16 cellular contexts compared by ENCODE assay signal in the genomic region with DNA sequence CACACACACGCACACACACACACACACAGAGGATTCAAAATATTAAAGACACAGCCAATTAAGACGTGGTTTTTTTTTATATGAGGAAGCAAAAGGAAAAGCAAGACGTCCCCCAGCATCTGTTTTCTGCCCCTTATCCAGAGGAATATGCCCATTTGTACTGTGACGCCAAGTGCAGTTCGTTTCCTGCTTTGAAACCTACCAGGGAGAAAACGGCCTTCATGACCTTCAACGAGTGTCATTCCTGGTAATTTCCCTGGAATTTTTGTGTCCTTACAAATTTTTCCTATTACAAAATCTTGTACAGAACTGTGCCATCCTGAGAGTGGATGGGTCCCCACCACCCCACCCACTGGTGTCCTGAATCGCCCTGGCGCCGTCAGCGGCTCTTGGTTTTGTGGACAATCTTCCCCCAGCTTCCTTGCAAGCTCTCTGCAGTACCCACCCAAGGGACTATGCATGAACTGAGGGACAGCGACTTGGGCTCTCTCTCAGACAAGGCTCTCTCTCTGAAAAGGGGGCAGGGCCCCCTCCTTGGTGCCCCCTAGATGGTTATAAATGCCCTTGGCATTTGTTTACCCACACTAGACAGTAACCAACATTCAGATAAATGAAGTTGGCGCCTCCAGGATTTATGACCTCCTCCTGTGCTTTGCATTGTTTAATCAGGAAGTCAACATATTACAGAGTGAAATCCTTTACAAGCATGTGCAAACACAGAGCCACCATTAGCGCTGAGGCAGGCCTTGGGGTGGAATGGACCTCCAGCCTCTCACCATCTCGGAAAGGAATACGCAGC.
DNase-seq lines count a peak whose midpoint lies in the region; ATAC-seq lines count a peak whose summit lies in the region.
"Had no signal": no experiment of that assay in that cellular context is flagged by ENCODE, and none has a peak within 500 bp of the region (broad histone marks: within the 10 kb centered on the region; RNA-seq: fewer than 3 reads in every experiment).

No MANE protein-coding gene starts in this region.

- peaks cover 8% of the 10 kb centered on the region for H3K9me3 Mint-ChIP-seq in T-helper 2 cell treated with Interferon-gamma antibody and Interleukin-4, amounts not matched to agents 5 μg/mL and 100 μg/mL, for 36 hours

- no peaks in the 10 kb centered on the region for H3K9me3 ChIP-seq in subcutaneous abdominal adipose tissue (ENCODE audit: control insufficient read depth in 5 of 5, low read length in 5 of 5)

- peaks cover 8% of the 10 kb centered on the region for H3K4me1 Mint-ChIP-seq in T-helper 2 cell treated with Interferon-gamma antibody and Interleukin-4, amounts not matched to agents 5 μg/mL and 100 μg/mL, for 36 hours (ENCODE audit: low read depth)

- no peaks in the 10 kb centered on the region for H3K36me3 Mint-ChIP-seq in T-helper 2 cell treated with Interferon-gamma antibody and Interleukin-4, amounts not matched to agents 5 μg/mL and 100 μg/mL, for 36 hours (ENCODE audit: low read depth)

- no peak overlapping the region for H3K4me3 Mint-ChIP-seq in T-helper 2 cell treated with Interferon-gamma antibody and Interleukin-4, amounts not matched to agents 5 μg/mL and 100 μg/mL, for 36 hours
- H3K4me3 Mint-ChIP-seq: activated T-helper 1 cell treated with anti-CD3 and anti-CD28 coated beads, Interleukin-12 subunit alpha, Interleukin-12 subunit beta, Interleukin-2, Interleukin-4 antibody, amounts not matched to agents 30 ng/mL and 10 ng/mL and 1 ng/mL, durations not matched to agents 14 hours and 24 hours and 36 hours; naive B cell; T-helper 1 cell treated with Interleukin-12 subunit alpha and Interleukin-12 subunit beta and Interleukin-4 antibody, amounts not matched to agents 30 μg/mL and 1 μg/mL, for 36 hours had no signal

- peak overlapping the region; percentile 47 for H3K27ac Mint-ChIP-seq in T-helper 2 cell treated with Interferon-gamma antibody and Interleukin-4, amounts not matched to agents 5 μg/mL and 100 μg/mL, for 36 hours
- H3K27ac Mint-ChIP-seq: activated T-helper 1 cell treated with anti-CD3 and anti-CD28 coated beads, Interleukin-12 subunit alpha, Interleukin-12 subunit beta, Interleukin-2, Interleukin-4 antibody, amounts not matched to agents 30 ng/mL and 10 ng/mL and 1 ng/mL, durations not matched to agents 14 hours and 24 hours and 36 hours; T-helper 1 cell treated with Interleukin-12 subunit alpha and Interleukin-12 subunit beta and Interleukin-4 antibody, amounts not matched to agents 30 μg/mL and 1 μg/mL, for 36 hours had no signal

- no peak overlapping the region for H3K4me3 ChIP-seq in subcutaneous abdominal adipose tissue (ENCODE audit: low read depth in 1 of 5, low read length in 5 of 5)
- H3K4me3 ChIP-seq: A549, ascending aorta, K562 had no signal

- no peak overlapping the region for H3K9ac ChIP-seq in subcutaneous abdominal adipose tissue (ENCODE audit: low read length in 5 of 5)

- DNase-seq in T-helper 2 cell treated with Interferon-gamma antibody and Interleukin-4, amounts not matched to agents 5 μg/mL and 100 μg/mL, for 36 hours (ENCODE audit: low spot score) = no peak
- DNase-seq in T-helper 2 cell = no peak
- peak; percentile 65 for DNase-seq in NCI-H510A (lab: John Stamatoyannopoulos, UW)
- peak; percentile 38 for DNase-seq in islet precursor cell
- DNase-seq in NCI-H2171 treated with DMSO at 0.1 percent for 48 hours (lab: John Stamatoyannopoulos, UW) = no peak
- DNase-seq in middle frontal gyrus (ENCODE audit: extremely low spot score, low spot score) = no peak
- DNase-seq: effector CD4-positive, alpha-beta T cell had no signal

- no peaks in the 10 kb centered on the region for H3K36me3 ChIP-seq in subcutaneous abdominal adipose tissue (ENCODE audit: control insufficient read depth in 5 of 5, insufficient read depth in 5 of 5, low read length in 5 of 5)
- H3K36me3 ChIP-seq: ascending aorta had no signal

- no peaks in the 10 kb centered on the region for H3K27me3 ChIP-seq in subcutaneous abdominal adipose tissue (ENCODE audit: control insufficient read depth in 5 of 5, insufficient read depth in 4 of 5, low read length in 5 of 5)
- H3K27me3 ChIP-seq: ascending aorta had no signal

- peak overlapping the region; percentile 3 for H3K27ac ChIP-seq in subcutaneous abdominal adipose tissue (ENCODE audit: low read depth, low read length)
- H3K27ac ChIP-seq: A549, ascending aorta had no signal

- ATAC-seq in HG03354 (IDR thresholded peaks at IDR 0.05; ENCODE audit: poor library complexity, severe bottlenecking, unreplicated experiment) = no peak
- ATAC-seq: Panc1 had no signal

- H3K4me1 ChIP-seq in subcutaneous abdominal adipose tissue (ENCODE audit: control insufficient read depth in 5 of 5, insufficient read depth in 5 of 5, low read length in 5 of 5) = peaks cover 5 to 44% (median 21%) of the 10 kb centered on the region in 5 donors
- H3K4me1 ChIP-seq: A549 had no signal

- no peaks in the 10 kb centered on the region for H3K27me3 Mint-ChIP-seq in T-helper 2 cell treated with Interferon-gamma antibody and Interleukin-4, amounts not matched to agents 5 μg/mL and 100 μg/mL, for 36 hours (ENCODE audit: low read depth)

Comparison
In these comparisons a context has a peak if more than half of its experiments do, and no peak if none do; other contexts are left out.
1. DNase-seq: peak in NCI-H510A (single experiment) and islet precursor cell (single experiment); none in T-helper 2 cell treated with Interferon-gamma antibody and Interleukin-4, amounts not matched to agents 5 μg/mL and 100 μg/mL, for 36 hours (single experiment), T-helper 2 cell (0 of 5), NCI-H2171 treated with DMSO at 0.1 percent for 48 hours (single experiment) and middle frontal gyrus (single experiment).